11 cellular contexts compared by ENCODE assay signal in the genomic region with DNA sequence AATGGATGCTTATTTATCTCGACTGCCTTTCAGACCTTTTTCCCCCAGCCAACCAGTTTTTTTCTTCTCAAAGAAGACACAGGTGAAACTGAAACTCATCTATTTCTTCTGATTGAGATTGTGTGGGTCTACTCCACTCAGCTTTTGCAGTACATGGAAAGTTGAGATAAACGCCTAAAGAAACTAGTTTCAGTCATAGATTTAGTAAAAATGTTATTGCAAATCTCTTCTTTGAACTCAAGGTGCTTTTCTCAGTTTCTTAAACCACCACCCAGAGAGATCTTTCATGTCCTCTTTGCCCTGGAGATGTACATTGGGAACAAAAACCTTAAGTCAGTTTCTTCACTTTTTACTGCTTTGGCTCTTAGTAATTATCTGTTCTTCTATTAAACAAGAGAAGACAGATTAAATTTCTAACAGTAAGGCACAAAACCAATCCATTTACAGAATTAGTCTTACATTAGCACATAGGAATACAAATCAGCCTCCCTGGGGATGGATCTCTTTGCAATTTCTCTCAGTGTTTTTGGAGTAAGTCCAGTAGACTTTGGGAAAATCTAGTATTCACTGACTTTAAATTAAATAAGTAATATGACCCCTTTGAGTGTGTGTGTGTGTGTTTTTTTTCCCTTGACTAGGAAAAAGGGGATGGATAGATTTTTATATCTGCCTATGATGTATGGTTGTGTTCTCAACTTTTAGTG. TPM values are rescaled to one million over a fixed set of nuclear protein-coding genes. Genes with fewer than 3 reads are reported as not detected.
DNase-seq lines count a peak whose midpoint lies in the region; ATAC-seq and TF ChIP-seq lines count a peak whose summit lies in the region.
"Had no signal": no experiment of that assay in that cellular context is flagged by ENCODE, and none has a peak within 500 bp of the region (broad histone marks: within the 10 kb centered on the region; RNA-seq: fewer than 3 reads in every experiment).

No MANE protein-coding gene starts in this region.

- H3K9me2 ChIP-seq in SK-N-SH = no peaks in the 10 kb centered on the region

- peak; percentile 58 for ATAC-seq in GM18870 (IDR thresholded peaks at IDR 0.05; ENCODE audit: unreplicated experiment)
- peak; percentile 57 for ATAC-seq in GM21619 (IDR thresholded peaks at IDR 0.05; ENCODE audit: unreplicated experiment)
- ATAC-seq in HG03521 (IDR thresholded peaks at IDR 0.05; ENCODE audit: unreplicated experiment) = peak; percentile 49
- ATAC-seq: body of pancreas had no signal

- H3K9ac ChIP-seq in SK-N-SH = no peak overlapping the region

- H3K36me3 ChIP-seq in Caco-2 (ENCODE audit: control insufficient read depth, insufficient read depth, low read length) (no peaks in the 10 kb centered on the region), SK-N-SH (replicated peaks in 1 of 2; ENCODE audit: control insufficient read depth in 1 of 2, insufficient read depth in 2 of 2, low read length in 1 of 2) (peaks cover 11 to 12% of the 10 kb centered on the region in 2 experiments)

- intact Hi-C loops in Caco-2 (cut with micrococcal nuclease; ENCODE audit: unreplicated experiment) = no loop called here

- no peaks in the 10 kb centered on the region for H3K27me3 Mint-ChIP-seq in Caco-2 (ENCODE audit: insufficient read depth, unreplicated experiment)

- CTCF ChIA-PET in Caco-2 (lab: Charles Lee) (no interaction called here), SK-N-SH (lab: Yijun Ruan, JAX) (no interaction called here)

- WGBS in SK-N-SH (ENCODE audit: low lambda C conversion rate) = 94% methylated on average over 2 of the region's 2 CpGs

- no peak for TF ChIP-seq RAD21 in SK-N-SH (IDR thresholded peaks at IDR 0.05; ENCODE audit: low read length)

- peaks cover 1% of the 10 kb centered on the region for H3K36me3 Mint-ChIP-seq in Caco-2 (ENCODE audit: insufficient read depth, unreplicated experiment)

- DNase-seq in fibroblast of peridontal ligament (ENCODE audit: extremely low read depth) (peak; percentile 92), Caco-2 (no peak), NCI-H1694 treated with DMSO at 0.1 percent for 48 hours (lab: John Stamatoyannopoulos, UW) (no peak), SK-N-SH (no peak), nucleus accumbens (lab: John Stamatoyannopoulos, UW) (no peak)
- DNase-seq: body of pancreas had no signal

- H4K20me1 ChIP-seq in SK-N-SH (ENCODE audit: insufficient read depth) = peaks cover 96% of the 10 kb centered on the region

- H2AFZ ChIP-seq in SK-N-SH (ENCODE audit: low read depth) = no peak overlapping the region

- no peak overlapping the region for H3K27ac ChIP-seq in SK-N-SH (ENCODE audit: low read depth in 2 of 2, low read length in 1 of 2)
- H3K27ac ChIP-seq: body of pancreas had no signal

- peaks cover 5% of the 10 kb centered on the region for H3F3A ChIP-seq in SK-N-SH (replicated peaks; ENCODE audit: insufficient read depth)

- TF ChIP-seq CTCF in Caco-2 (IDR thresholded peaks at IDR 0.05; ENCODE audit: insufficient read depth in 1 of 2, low read depth in 1 of 2, low read length in 1 of 2, severe bottlenecking in 1 of 2, unreplicated experiment in 1 of 2) (no peak), SK-N-SH (IDR thresholded peaks at IDR 0.05) (no peak)

- no peak overlapping the region for H3K27ac Mint-ChIP-seq in Caco-2 (ENCODE audit: unreplicated experiment)

- H3K4me1 ChIP-seq in Caco-2 = peaks cover 32% of the 10 kb centered on the region
- H3K4me1 ChIP-seq in SK-N-SH (ENCODE audit: control insufficient read depth in 1 of 2, insufficient read depth in 2 of 2, low read depth in 1 of 2, low read length in 1 of 2) = peaks cover 0 to 16% of the 10 kb centered on the region in 2 experiments; a peak in 2 of 4 replicates

- H3K27me3 ChIP-seq in Caco-2 (replicated peaks; ENCODE audit: control insufficient read depth, insufficient read depth, low read length) (no peaks in the 10 kb centered on the region), SK-N-SH (ENCODE audit: insufficient read depth) (no peaks in the 10 kb centered on the region)
- H3K27me3 ChIP-seq: body of pancreas had no signal

- peaks cover 94% of the 10 kb centered on the region for H3K79me2 ChIP-seq in SK-N-SH (ENCODE audit: insufficient read depth)

- no peak overlapping the region for H3K4me2 ChIP-seq in SK-N-SH

- POLR2A ChIA-PET in Caco-2 (lab: Charles Lee) = no interaction called here
- POLR2A ChIA-PET in SK-N-SH (lab: Yijun Ruan, JAX) = no interaction called here

- H3K9me3 ChIP-seq in Caco-2 (no peaks in the 10 kb centered on the region; the same call in 1 of the 2 replicates), SK-N-SH (no peaks in the 10 kb centered on the region)
- H3K9me3 ChIP-seq: body of pancreas had no signal

- BruUV-seq in Caco-2 (replicated peaks; lab: Mats Ljungman, UMichigan) = no TSS peak

- no peak overlapping the region for H3K4me3 Mint-ChIP-seq in Caco-2 (ENCODE audit: unreplicated experiment)

- no peaks in the 10 kb centered on the region for H3K9me3 Mint-ChIP-seq in Caco-2 (ENCODE audit: unreplicated experiment)

- H3K4me1 Mint-ChIP-seq in Caco-2 (ENCODE audit: low read depth, unreplicated experiment) = peaks cover 21% of the 10 kb centered on the region

- H3K4me3 ChIP-seq in Caco-2 (ENCODE audit: low read depth, low read length) (no peak overlapping the region), SK-N-SH (ENCODE audit: low read depth in 2 of 2, low read length in 1 of 2) (no peak overlapping the region)
- H3K4me3 ChIP-seq: body of pancreas had no signal

- TF ChIP-seq EP300 in SK-N-SH (IDR thresholded peaks at IDR 0.05; ENCODE audit: borderline replicate concordance in 1 of 2, low read depth in 1 of 2, low read length in 1 of 2) = no peak

TF ChIP-seq in SK-N-SH, 30 proteins besides CTCF, POLR2A, EP300 and RAD21:
- no peak for TF ChIP-seq JUND (IDR thresholded peaks at IDR 0.05)
- no peak for TF ChIP-seq FOXM1 (IDR thresholded peaks at IDR 0.05; ENCODE audit: low read depth)
- TF ChIP-seq RFX5 (IDR thresholded peaks at IDR 0.05; ENCODE audit: low read length) = no peak
- TF ChIP-seq TAF1 (IDR thresholded peaks at IDR 0.05; ENCODE audit: borderline replicate concordance, low read depth, low read length) = no peak
- no peak for TF ChIP-seq MEF2A (IDR thresholded peaks at IDR 0.05; ENCODE audit: borderline replicate concordance, low read depth)
- TF ChIP-seq, protein P1, sequence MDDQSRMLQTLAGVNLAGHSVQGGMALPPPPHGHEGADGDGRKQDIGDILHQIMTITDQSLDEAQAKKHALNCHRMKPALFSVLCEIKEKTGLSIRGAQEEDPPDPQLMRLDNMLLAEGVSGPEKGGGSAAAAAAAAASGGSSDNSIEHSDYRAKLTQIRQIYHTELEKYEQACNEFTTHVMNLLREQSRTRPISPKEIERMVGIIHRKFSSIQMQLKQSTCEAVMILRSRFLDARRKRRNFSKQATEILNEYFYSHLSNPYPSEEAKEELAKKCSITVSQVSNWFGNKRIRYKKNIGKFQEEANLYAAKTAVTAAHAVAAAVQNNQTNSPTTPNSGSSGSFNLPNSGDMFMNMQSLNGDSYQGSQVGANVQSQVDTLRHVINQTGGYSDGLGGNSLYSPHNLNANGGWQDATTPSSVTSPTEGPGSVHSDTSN (IDR thresholded peaks at IDR 0.05) = no peak
- no peak for TF ChIP-seq CHD2 (IDR thresholded peaks at IDR 0.05; ENCODE audit: low read length, partially characterized antibody)
- TF ChIP-seq FOXJ3 (CRISPR knock-in tag; IDR thresholded peaks at IDR 0.05) = no peak
- no peak for TF ChIP-seq TEAD4 (IDR thresholded peaks at IDR 0.05; ENCODE audit: borderline replicate concordance, insufficient read depth)
- TF ChIP-seq, protein P2, sequence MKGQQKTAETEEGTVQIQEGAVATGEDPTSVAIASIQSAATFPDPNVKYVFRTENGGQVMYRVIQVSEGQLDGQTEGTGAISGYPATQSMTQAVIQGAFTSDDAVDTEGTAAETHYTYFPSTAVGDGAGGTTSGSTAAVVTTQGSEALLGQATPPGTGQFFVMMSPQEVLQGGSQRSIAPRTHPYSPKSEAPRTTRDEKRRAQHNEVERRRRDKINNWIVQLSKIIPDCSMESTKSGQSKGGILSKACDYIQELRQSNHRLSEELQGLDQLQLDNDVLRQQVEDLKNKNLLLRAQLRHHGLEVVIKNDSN (IDR thresholded peaks at IDR 0.05; ENCODE audit: borderline replicate concordance, low read depth) = no peak
- no peak for TF ChIP-seq POLR2AphosphoS5 (IDR thresholded peaks at IDR 0.05; ENCODE audit: low read depth, low read length)
- TF ChIP-seq NFIC (IDR thresholded peaks at IDR 0.05; ENCODE audit: borderline replicate concordance) = no peak
- no peak for TF ChIP-seq IRF3 (IDR thresholded peaks at IDR 0.05; ENCODE audit: low read depth, low read length)
- no peak for TF ChIP-seq GABPA (IDR thresholded peaks at IDR 0.05; ENCODE audit: low read depth)
- no peak for TF ChIP-seq MAX (IDR thresholded peaks at IDR 0.05; ENCODE audit: low read depth)

RNA-seq across cellular contexts. Expression of gene FBXW8, which starts 11.6 kb away (rescaled TPM):
- total RNA-seq in Caco-2 (2022) = 12.2 and 12.3 TPM in 2 replicates
- 15.6 and 17.6 TPM in 2 replicates for polyA plus RNA-seq in SK-N-SH (2012; rRNA removed)
- polyA plus RNA-seq in SK-N-SH (2012; cell fraction: cytosol; rRNA removed) = 10.5 and 14.1 TPM in 2 replicates
- polyA plus RNA-seq in SK-N-SH (2012; cell fraction: nucleus; rRNA removed) = 24.0 and 34.1 TPM in 2 replicates

RNA-seq across cellular contexts. Expression of gene HRK, which starts 41.1 kb away (rescaled TPM):
- 0.61 and 1.3 TPM in 2 replicates for total RNA-seq in Caco-2 (2022)
- 0.02 and 0.03 TPM in 2 replicates for polyA plus RNA-seq in SK-N-SH (2012; rRNA removed)
- polyA plus RNA-seq in SK-N-SH (2012; cell fraction: cytosol; rRNA removed) = 0.01 TPM in 2 replicates
- 0.01 TPM in 2 replicates for polyA plus RNA-seq in SK-N-SH (2012; cell fraction: nucleus; rRNA removed)
- total RNA-seq: body of pancreas; pulmonary artery endothelial cell; T-helper 1 cell treated with Interleukin-12 subunit alpha and Interleukin-12 subunit beta and Interleukin-4 antibody, amounts not matched to agents 30 ng/mL and 1 ng/mL, for 36 hours had no signal
